1 cellular context compared by ENCODE assay signal in genomic region chrX:17788956-17789562, GRCh38.
TF ChIP-seq lines count a peak whose summit lies in the region.

No MANE protein-coding gene starts in this region.

TF ChIP-seq in SK-N-SH, 30 proteins besides CTCF, POLR2A, EP300 and RAD21 (continued from another document):
- no peak for TF ChIP-seq MAX (IDR thresholded peaks at IDR 0.05; ENCODE audit: low read depth)
- no peak for TF ChIP-seq RCOR1 (IDR thresholded peaks at IDR 0.05; ENCODE audit: low read length)
- TF ChIP-seq POLR2AphosphoS5 (IDR thresholded peaks at IDR 0.05; ENCODE audit: low read depth, low read length) = no peak
TF ChIP-seq in SK-N-SH: peak in this region for 0.
